17 cellular contexts compared by ENCODE assay signal in the genomic region with DNA sequence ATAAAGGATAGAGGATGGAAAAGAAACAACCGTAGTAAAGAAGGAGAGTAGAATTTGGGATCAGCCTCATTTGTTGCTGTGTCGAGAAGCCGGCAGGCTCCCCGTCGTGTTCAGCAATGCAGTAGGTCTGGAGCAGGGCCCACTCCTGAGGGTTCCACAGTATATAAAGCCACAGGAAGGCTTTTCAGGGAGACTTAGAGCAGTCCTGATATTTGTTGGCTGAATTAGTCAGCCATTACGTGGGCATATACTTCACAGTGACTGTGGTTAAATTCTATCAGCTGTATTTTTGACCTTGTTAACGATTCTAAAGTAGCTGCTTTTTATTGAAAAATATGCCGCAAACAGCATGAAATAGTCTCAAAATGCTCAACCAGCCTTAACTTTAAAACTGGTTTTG.
"Had no signal": no experiment of that assay in that cellular context is flagged by ENCODE, and none has a peak within 500 bp of the region (broad histone marks: within the 10 kb centered on the region; RNA-seq: fewer than 3 reads in every experiment).

No MANE protein-coding gene starts in this region.

- DNase-seq: effector memory CD8-positive, alpha-beta T cell; esophagus squamous epithelium; foreskin fibroblast; immature natural killer cell; left cardiac atrium; left ventricle myocardium superior; mesenchymal stem cell; midbrain; retina; right lobe of liver; stimulated activated CD4-positive, alpha-beta T cell treated with anti-CD3 and anti-CD28 coated beads, Interleukin-2, amount 100 ng/mL, for 24 hours; stimulated activated naive CD4-positive, alpha-beta T cell treated with Interleukin-2 at 50 U/mL for 16 hours had no signal

- ATAC-seq: effector memory CD8-positive, alpha-beta T cell; left cardiac atrium; left ventricle myocardium superior; natural killer cell treated with Interleukin-12 subunit alpha and Interleukin-12 subunit beta and Interleukin-15 and Interleukin-18, amount 100 ng/mL, for 72 hours; right lobe of liver had no signal

- H3K27ac ChIP-seq: epithelial cell of prostate, parathyroid adenoma, prostate gland, right lobe of liver had no signal

- H3K36me3 ChIP-seq: prostate gland had no signal

- H3K9ac ChIP-seq: parathyroid adenoma had no signal

- H3K4me3 ChIP-seq: esophagus squamous epithelium, lung, prostate gland, right lobe of liver had no signal

- H3K9me3 ChIP-seq: esophagus squamous epithelium, prostate gland, right lobe of liver had no signal

- H3K27me3 ChIP-seq: esophagus squamous epithelium, right lobe of liver had no signal

- H3K4me1 ChIP-seq: esophagus squamous epithelium, parathyroid adenoma, prostate gland, right lobe of liver had no signal
